Comparison of ENCODE assay signal across 1 cellular context in genomic region chr17:1001640-1002411, GRCh38.
TF ChIP-seq lines count a peak whose summit lies in the region.

No MANE protein-coding gene starts in this region.

TF ChIP-seq in IMR-90, 13 proteins besides CTCF, POLR2A, EP300 and RAD21:
- TF ChIP-seq SMC3 (IDR thresholded peaks at IDR 0.05; ENCODE audit: low read depth, low read length) (no peak), RCOR1 (IDR thresholded peaks at IDR 0.05; ENCODE audit: insufficient replicate concordance, low read length) (peak; percentile 17), RFX5 (IDR thresholded peaks at IDR 0.05; ENCODE audit: low read depth, low read length) (no peak), MXI1 (IDR thresholded peaks at IDR 0.05; ENCODE audit: borderline replicate concordance, low read depth, low read length) (no peak), MAFK (IDR thresholded peaks at IDR 0.05; ENCODE audit: low read depth, low read length) (no peak), FOS (IDR thresholded peaks at IDR 0.05; ENCODE audit: low read depth, low read length) (no peak), NFE2L2 (IDR thresholded peaks at IDR 0.05; ENCODE audit: low read depth, low read length) (no peak)
- TF ChIP-seq, protein P1, sequence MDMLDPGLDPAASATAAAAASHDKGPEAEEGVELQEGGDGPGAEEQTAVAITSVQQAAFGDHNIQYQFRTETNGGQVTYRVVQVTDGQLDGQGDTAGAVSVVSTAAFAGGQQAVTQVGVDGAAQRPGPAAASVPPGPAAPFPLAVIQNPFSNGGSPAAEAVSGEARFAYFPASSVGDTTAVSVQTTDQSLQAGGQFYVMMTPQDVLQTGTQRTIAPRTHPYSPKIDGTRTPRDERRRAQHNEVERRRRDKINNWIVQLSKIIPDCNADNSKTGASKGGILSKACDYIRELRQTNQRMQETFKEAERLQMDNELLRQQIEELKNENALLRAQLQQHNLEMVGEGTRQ (IDR thresholded peaks at IDR 0.05; ENCODE audit: low read depth, low read length) = no peak
TF ChIP-seq in IMR-90: peak in this region for 1.
